Comparison of ENCODE assay signal across 1 cellular context in the genomic region with DNA sequence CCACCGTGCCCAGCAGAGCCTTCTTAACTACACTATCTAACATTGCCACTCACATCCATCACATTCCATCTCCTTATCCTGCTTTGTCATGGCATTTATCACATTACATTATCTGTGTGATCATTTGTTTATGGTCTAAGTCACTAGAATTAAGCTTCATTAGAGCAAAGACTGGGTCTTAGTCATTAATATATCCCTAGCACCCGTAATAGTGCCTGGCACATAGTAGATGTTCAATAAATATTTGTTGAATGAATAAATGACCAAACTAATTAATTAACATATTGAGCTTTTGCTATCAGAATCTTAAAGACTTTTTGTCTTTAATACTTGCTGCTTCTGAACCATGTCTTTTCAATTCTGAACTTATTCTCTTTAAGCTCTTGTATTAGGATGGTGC.
TF ChIP-seq lines count a peak whose summit lies in the region.

No MANE protein-coding gene starts in this region.

TF ChIP-seq in HepG2, 621 proteins besides CTCF, POLR2A, EP300 and RAD21:
- TF ChIP-seq NFIC (IDR thresholded peaks at IDR 0.05; ENCODE audit: low read length) (no peak), ZNF3 (CRISPR knock-in tag; IDR thresholded peaks at IDR 0.05) (peak; percentile 81), ZNF589 (CRISPR knock-in tag; conservative IDR thresholded peaks at IDR 0.05) (no peak), IKZF4 (CRISPR knock-in tag; IDR thresholded peaks at IDR 0.05; ENCODE audit: borderline replicate concordance, low read depth, not compliant biosample characterization) (no peak), ZNF629 (CRISPR knock-in tag; conservative IDR thresholded peaks at IDR 0.05) (no peak)
